ENCODE assay signal across 1 cellular context in genomic region chr9:114619205-114619758, GRCh38.
TF ChIP-seq lines count a peak whose summit lies in the region.

No MANE protein-coding gene starts in this region.

TF ChIP-seq in GM12878, 131 proteins besides CTCF, POLR2A, EP300 and RAD21 (continued from another document and continues in another):
- TF ChIP-seq BCLAF1 (IDR thresholded peaks at IDR 0.05) (no peak), NR2C2 (IDR thresholded peaks at IDR 0.05; ENCODE audit: borderline replicate concordance, control insufficient read depth, insufficient read length, low read depth) (no peak), ELK1 (IDR thresholded peaks at IDR 0.05; ENCODE audit: low read depth, low read length) (no peak), PRDM15 (CRISPR knock-in tag; IDR thresholded peaks at IDR 0.05) (no peak), RELA (IDR thresholded peaks at IDR 0.05; ENCODE audit: borderline replicate concordance, partially characterized antibody) (no peak), CHD1 (IDR thresholded peaks at IDR 0.05; ENCODE audit: low read depth, low read length) (no peak), BACH1 (IDR thresholded peaks at IDR 0.05; ENCODE audit: borderline replicate concordance) (no peak), ZZZ3 (IDR thresholded peaks at IDR 0.05; ENCODE audit: control insufficient read depth, insufficient read length, low read depth) (no peak), SMC3 (IDR thresholded peaks at IDR 0.05; ENCODE audit: borderline replicate concordance, low read length) (no peak), TCF12 (IDR thresholded peaks at IDR 0.05; ENCODE audit: low read depth, low read length) (no peak), YY1 (IDR thresholded peaks at IDR 0.05; ENCODE audit: low read depth, low read length) (no peak), ZBED1 (IDR thresholded peaks at IDR 0.05; ENCODE audit: borderline replicate concordance) (no peak), ZBTB40 (IDR thresholded peaks at IDR 0.05; ENCODE audit: borderline replicate concordance) (no peak), IKZF1 (conservative IDR thresholded peaks at IDR 0.05) (peak; percentile 60; the same call in 1 of the 2 replicates), SREBF2 (IDR thresholded peaks at IDR 0.05; ENCODE audit: low read length) (no peak), MTA3 (IDR thresholded peaks at IDR 0.05; ENCODE audit: borderline replicate concordance, low read length) (no peak), CHD4 (IDR thresholded peaks at IDR 0.05) (no peak), USF2 (IDR thresholded peaks at IDR 0.05; ENCODE audit: borderline replicate concordance, low read depth, low read length) (no peak), KDM1A (IDR thresholded peaks at IDR 0.05; ENCODE audit: borderline replicate concordance) (no peak), MAX (IDR thresholded peaks at IDR 0.05; ENCODE audit: low read depth, low read length) (peak; percentile 53; the same call in 1 of the 2 replicates), EZH2 (IDR thresholded peaks at IDR 0.05; ENCODE audit: borderline replicate concordance, control insufficient read depth, low read depth, low read length) (no peak), ZNF207 (IDR thresholded peaks at IDR 0.05; ENCODE audit: borderline replicate concordance) (no peak), TCF3 (IDR thresholded peaks at IDR 0.05; ENCODE audit: borderline replicate concordance, insufficient read depth, low read depth, low read length) (no peak), HSF1 (IDR thresholded peaks at IDR 0.05; ENCODE audit: low read depth, low read length) (no peak), NKRF (conservative IDR thresholded peaks at IDR 0.05) (no peak), IRF3 (IDR thresholded peaks at IDR 0.05) (no peak), ZNF217 (IDR thresholded peaks at IDR 0.05) (no peak), ZSCAN29 (IDR thresholded peaks at IDR 0.05) (no peak), ZNF622 (IDR thresholded peaks at IDR 0.05) (no peak), SKIL (IDR thresholded peaks at IDR 0.05; ENCODE audit: low read depth, poor library complexity, severe bottlenecking) (no peak), FOS (IDR thresholded peaks at IDR 0.05; ENCODE audit: borderline replicate concordance, extremely low read depth, insufficient read length) (no peak), RBBP5 (conservative IDR thresholded peaks at IDR 0.05) (no peak), GABPA (IDR thresholded peaks at IDR 0.05; ENCODE audit: low read depth) (no peak), SUZ12 (IDR thresholded peaks at IDR 0.05; ENCODE audit: unreplicated experiment) (no peak), STAT3 (IDR thresholded peaks at IDR 0.05; ENCODE audit: low read depth, low read length) (no peak), TARDBP (IDR thresholded peaks at IDR 0.05; ENCODE audit: borderline replicate concordance) (no peak), ZNF274 (IDR thresholded peaks at IDR 0.05; ENCODE audit: insufficient read depth, insufficient read length) (no peak), BCL3 (IDR thresholded peaks at IDR 0.05; ENCODE audit: borderline replicate concordance, insufficient read depth, low read depth, low read length, poor library complexity, severe bottlenecking) (no peak)
